Comparison of ENCODE assay signal across 9 cellular contexts in genomic region chr22:39545310-39546063, GRCh38. TPM values are rescaled to one million over a fixed set of nuclear protein-coding genes. Genes with fewer than 3 reads are reported as not detected.
A peak's percentile ranks its signal among the peaks of the same experiment; 100 is the strongest.
DNase-seq lines count a peak whose midpoint lies in the region; ATAC-seq, FAIRE-seq and TF ChIP-seq lines count a peak whose summit lies in the region.
"Had no signal": no experiment of that assay in that cellular context is flagged by ENCODE, and none has a peak within 500 bp of the region (broad histone marks: within the 10 kb centered on the region; RNA-seq: fewer than 3 reads in every experiment).

No MANE protein-coding gene starts in this region.

- no peak overlapping the region for H3K27ac ChIP-seq in naive thymus-derived CD4-positive, alpha-beta T cell (ENCODE audit: low read depth, low read length)
- H3K27ac ChIP-seq in esophagus squamous epithelium, result no peak overlapping the region

- peaks cover 1% of the 10 kb centered on the region for H3K4me1 ChIP-seq in NT2/D1 (ENCODE audit: insufficient read depth, insufficient read length)
- peaks cover 0 to 13% of the 10 kb centered on the region in 2 donors for H3K4me1 ChIP-seq in naive thymus-derived CD4-positive, alpha-beta T cell (ENCODE audit: control insufficient read depth in 2 of 2, insufficient read depth in 2 of 2, low read length in 2 of 2)
- no peaks in the 10 kb centered on the region for H3K4me1 ChIP-seq in esophagus squamous epithelium

- H3K27me3 Mint-ChIP-seq in naive thymus-derived CD4-positive, alpha-beta T cell, result peaks cover 23 to 41% (median 29%) of the 10 kb centered on the region in 5 donors

- TF ChIP-seq CTCF in esophagus squamous epithelium (IDR thresholded peaks at IDR 0.05), result no peak

- WGBS in esophagus squamous epithelium, 2 donors, result 36 to 37% methylated on average over 23 to 24 of the region's 31 CpGs

- peak overlapping the region in 1 of 2 donors; percentile 46 for H3K27ac Mint-ChIP-seq in activated naive CD4-positive, alpha-beta T cell treated with anti-CD3 and anti-CD28 coated beads, Interleukin-2, amount 50 U/mL, for 72 hours
- peak overlapping the region in 3 of 9 donors; percentile 4 to 87 (median 85) for H3K27ac Mint-ChIP-seq in naive thymus-derived CD4-positive, alpha-beta T cell

- H3K9me3 ChIP-seq in NT2/D1 (ENCODE audit: insufficient read depth, low read length), result no peaks in the 10 kb centered on the region
- no peaks in the 10 kb centered on the region for H3K9me3 ChIP-seq in naive thymus-derived CD4-positive, alpha-beta T cell (ENCODE audit: control insufficient read depth in 2 of 3, low read length in 3 of 3)
- H3K9me3 ChIP-seq in esophagus squamous epithelium, result no peaks in the 10 kb centered on the region

- TF ChIP-seq POLR2A in esophagus squamous epithelium (IDR thresholded peaks at IDR 0.05), result no peak

- CTCF ChIA-PET in naive thymus-derived CD4-positive, alpha-beta T cell (lab: Charles Lee), result interaction anchor here (0.6 to 1.8 kb wide), 4 partner anchors 10 to 494 kb away, joined by 3 to 5 read pairs (median 4); no protein-coding TSS in a partner anchor

- H3K36me3 Mint-ChIP-seq in activated naive CD4-positive, alpha-beta T cell treated with anti-CD3 and anti-CD28 coated beads, Interleukin-2, amount 50 U/mL, for 72 hours, result no peaks in the 10 kb centered on the region
- H3K36me3 Mint-ChIP-seq in naive thymus-derived CD4-positive, alpha-beta T cell, result peaks cover 0 to 5% (median 0%) of the 10 kb centered on the region in 5 donors

- intact Hi-C loops in naive thymus-derived CD4-positive, alpha-beta T cell (cut with micrococcal nuclease), result loop anchor here in 1 of 2 donors (5.0 kb wide), 1 partner anchor 397 kb away; no protein-coding TSS in a partner anchor
- intact Hi-C loops in esophagus squamous epithelium (cut with DNase I), result loop anchor here (10.0 kb wide), 1 partner anchor 799 kb away; the partner anchor contains the start of gene ADSL

- peaks cover 11 to 25% (median 15%) of the 10 kb centered on the region in 7 donors for H3K4me1 Mint-ChIP-seq in naive thymus-derived CD4-positive, alpha-beta T cell

- peak overlapping the region in 4 of 10 donors; percentile 27 to 51 (median 44) for H3K4me3 Mint-ChIP-seq in naive thymus-derived CD4-positive, alpha-beta T cell

- H3K9ac ChIP-seq in NT2/D1 (ENCODE audit: insufficient read length, low read depth), result no peak overlapping the region

- no peak overlapping the region for H3K4me3 ChIP-seq in NT2/D1 (ENCODE audit: insufficient read length, low read depth)
- H3K4me3 ChIP-seq in naive thymus-derived CD4-positive, alpha-beta T cell (ENCODE audit: low read length), result no peak overlapping the region
- no peak overlapping the region for H3K4me3 ChIP-seq in esophagus squamous epithelium

- no peaks in the 10 kb centered on the region for H3K9me3 Mint-ChIP-seq in activated naive CD4-positive, alpha-beta T cell treated with anti-CD3 and anti-CD28 coated beads, Interleukin-2, amount 50 U/mL, for 72 hours
- H3K9me3 Mint-ChIP-seq in naive thymus-derived CD4-positive, alpha-beta T cell, result peaks cover 0 to 5% (median 0%) of the 10 kb centered on the region in 11 donors

- no peak for FAIRE-seq in RCC 7860 (lab: Jason Lieb, UNC)

- peak; percentile 43 to 51 for ATAC-seq in activated naive CD4-positive, alpha-beta T cell treated with anti-CD3 and anti-CD28 coated beads, Interleukin-2, amount 50 U/mL, for 72 hours
- ATAC-seq in naive thymus-derived CD4-positive, alpha-beta T cell, result peak; percentile 66
- ATAC-seq in HG03442 (IDR thresholded peaks at IDR 0.05; ENCODE audit: unreplicated experiment), result no peak

- DNase-seq in AG08395 (ENCODE audit: low spot score) (peak; percentile 38), NT2/D1 (ENCODE audit: low read depth, low spot score) (peak; percentile 63), RCC 7860 (ENCODE audit: low spot score) (no peak), NCI-H748 (lab: John Stamatoyannopoulos, UW; ENCODE audit: unreplicated experiment) (no peak), esophagus squamous epithelium (lab: John Stamatoyannopoulos, UW) (no peak)
- DNase-seq in activated naive CD4-positive, alpha-beta T cell treated with anti-CD3 and anti-CD28 coated beads, Interleukin-2, amount 50 U/mL, for 72 hours (ENCODE audit: low spot score in 2 of 2), result peak in 1 of 2 donors; percentile 72
- peak; percentile 38 to 77 (median 68) for DNase-seq in naive thymus-derived CD4-positive, alpha-beta T cell
- DNase-seq: GDM1 had no signal

- H3K27me3 ChIP-seq in NT2/D1 (ENCODE audit: insufficient read depth, insufficient read length) (peaks cover 20% of the 10 kb centered on the region), esophagus squamous epithelium (peaks cover 0 to 86% (median 0%) of the 10 kb centered on the region in 4 donors)
- H3K27me3 ChIP-seq in naive thymus-derived CD4-positive, alpha-beta T cell (ENCODE audit: control insufficient read depth in 2 of 2, insufficient read depth in 2 of 2, low read length in 2 of 2), result no peaks in the 10 kb centered on the region

- H3K36me3 ChIP-seq in NT2/D1 (ENCODE audit: insufficient read depth, insufficient read length, low read length), result no peaks in the 10 kb centered on the region
- no peaks in the 10 kb centered on the region for H3K36me3 ChIP-seq in naive thymus-derived CD4-positive, alpha-beta T cell (ENCODE audit: control insufficient read depth in 2 of 3, insufficient read depth in 3 of 3, low read length in 3 of 3)
- H3K36me3 ChIP-seq in esophagus squamous epithelium, result no peaks in the 10 kb centered on the region

- POLR2A ChIA-PET in naive thymus-derived CD4-positive, alpha-beta T cell (lab: Charles Lee), result interaction anchor here (1.2 to 1.6 kb wide), 2 partner anchors 12 to 499 kb away, joined by 3 to 4 read pairs; no protein-coding TSS in a partner anchor

RNA-seq across cellular contexts. Expression of gene RPS19BP1, which starts 12.9 kb away (rescaled TPM):
- total RNA-seq in activated naive CD4-positive, alpha-beta T cell treated with anti-CD3 and anti-CD28 coated beads, Interleukin-2, amount 50 U/mL, for 72 hours, result 10 to 100 TPM; 47.6 to 64.2 TPM
- 10 to 100 TPM; 35.2 to 67.4 (median 61.5) TPM for total RNA-seq in naive thymus-derived CD4-positive, alpha-beta T cell
- 100 to 1,000 TPM in 1 of 2 donors, 10 to 100 TPM in 1; 98.6 to 162 TPM for polyA plus RNA-seq in naive thymus-derived CD4-positive, alpha-beta T cell
- 100 to 1,000 TPM in 1 of 4 donors, 10 to 100 TPM in 3; 70.9 to 109 (median 88.1) TPM for total RNA-seq in esophagus squamous epithelium

RNA-seq across cellular contexts. Expression of gene CACNA1I, which starts 25.1 kb away (rescaled TPM):
- total RNA-seq in activated naive CD4-positive, alpha-beta T cell treated with anti-CD3 and anti-CD28 coated beads, Interleukin-2, amount 50 U/mL, for 72 hours, result 1 to 10 TPM in 1 of 2 donors, under 1 TPM in 1; 0.27 to 1.4 TPM
- total RNA-seq in naive thymus-derived CD4-positive, alpha-beta T cell, result 10 to 100 TPM in 4 of 5 experiments, 1 to 10 TPM in 1; 4.5 to 51.2 (median 30.9) TPM
- polyA plus RNA-seq in naive thymus-derived CD4-positive, alpha-beta T cell, result 1 to 10 TPM in 1 of 2 donors, under 1 TPM in 1; 0.40 to 1.8 TPM
- total RNA-seq in esophagus squamous epithelium, result under 1 TPM; 0.12 to 0.38 (median 0.20) TPM

RNA-seq across cellular contexts. Expression of gene ATF4, which starts 25.1 kb away (rescaled TPM):
- 100 to 1,000 TPM; 460 to 506 TPM for total RNA-seq in activated naive CD4-positive, alpha-beta T cell treated with anti-CD3 and anti-CD28 coated beads, Interleukin-2, amount 50 U/mL, for 72 hours
- 100 to 1,000 TPM; 235 to 293 (median 244) TPM for total RNA-seq in naive thymus-derived CD4-positive, alpha-beta T cell
- 100 to 1,000 TPM in 1 of 2 donors, 10 to 100 TPM in 1; 68.9 to 118 TPM for polyA plus RNA-seq in naive thymus-derived CD4-positive, alpha-beta T cell
- total RNA-seq in esophagus squamous epithelium, result 100 to 1,000 TPM; 170 to 288 (median 234) TPM

RNA-seq across cellular contexts. Expression of gene MIEF1, which starts 43.4 kb away (rescaled TPM):
- total RNA-seq in activated naive CD4-positive, alpha-beta T cell treated with anti-CD3 and anti-CD28 coated beads, Interleukin-2, amount 50 U/mL, for 72 hours, result 10 to 100 TPM; 37.5 to 52.2 TPM
- 10 to 100 TPM; 17.5 to 42.3 (median 37.3) TPM for total RNA-seq in naive thymus-derived CD4-positive, alpha-beta T cell
- 10 to 100 TPM; 27.8 to 33.2 TPM for polyA plus RNA-seq in naive thymus-derived CD4-positive, alpha-beta T cell
- total RNA-seq in esophagus squamous epithelium, result 10 to 100 TPM; 21.4 to 34.2 (median 23.9) TPM

Comparison
In these comparisons a context has a peak if more than half of its experiments do, and no peak if none do; other contexts are left out.
1. DNase-seq: peak in AG08395 (single experiment), NT2/D1 (single experiment) and naive thymus-derived CD4-positive, alpha-beta T cell (9 of 9); none in RCC 7860 (single experiment), NCI-H748 (single experiment) and esophagus squamous epithelium (single experiment).